8 cellular contexts compared by ENCODE assay signal in the genomic region with DNA sequence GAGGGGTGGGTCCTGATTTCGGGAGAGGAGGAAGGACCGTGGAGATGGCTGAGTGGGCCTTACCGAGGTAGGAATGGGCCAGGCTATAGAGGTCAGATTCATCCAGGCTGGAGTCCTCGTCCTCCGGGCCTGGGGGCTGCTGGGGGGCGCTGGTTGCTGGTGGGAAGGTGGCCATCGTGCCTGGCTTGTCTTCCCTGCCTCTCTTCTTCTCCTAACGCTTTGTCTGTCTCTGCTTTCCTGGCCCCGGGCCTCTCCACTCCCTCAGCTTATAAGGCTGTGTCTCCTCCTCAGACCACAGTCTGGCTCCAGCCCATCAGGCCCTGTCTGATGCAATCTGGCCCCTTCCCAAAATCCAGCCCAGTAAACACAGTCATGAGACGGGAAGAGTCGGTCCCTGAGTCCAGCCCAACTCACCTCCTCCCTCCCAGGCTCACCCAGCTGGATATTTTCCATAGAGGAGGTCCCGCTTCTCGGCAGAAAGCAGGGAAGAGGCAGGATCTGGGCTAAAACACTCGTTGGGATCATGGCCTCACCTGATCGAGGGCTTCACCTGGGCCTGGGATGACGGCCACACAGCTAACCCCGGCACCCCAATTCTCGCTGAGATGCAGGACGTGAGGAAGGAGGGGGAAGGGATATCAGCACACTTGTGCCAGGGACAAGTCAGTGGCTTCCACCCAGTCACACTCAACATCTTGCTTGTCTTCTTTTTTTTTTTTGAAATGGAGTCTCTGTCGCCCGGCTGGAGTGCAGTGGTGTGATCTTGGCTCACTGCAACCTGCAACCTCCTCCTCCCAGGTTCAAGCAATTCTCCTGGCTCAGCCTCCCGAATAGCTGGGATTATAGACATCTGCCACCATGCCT. TPM values are rescaled to one million over a fixed set of nuclear protein-coding genes. Genes with fewer than 3 reads are reported as not detected.
DNase-seq lines count a peak whose midpoint lies in the region; ATAC-seq and TF ChIP-seq lines count a peak whose summit lies in the region.

A gene with protein sequence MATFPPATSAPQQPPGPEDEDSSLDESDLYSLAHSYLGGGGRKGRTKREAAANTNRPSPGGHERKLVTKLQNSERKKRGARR (minus strand): TSS at position 242 of the 864 bp plus-strand sequence. CDS start 67 bp downstream, at position 175.

- TF ChIP-seq CTCF in right atrium auricular region (IDR thresholded peaks at IDR 0.05) (no peak), sigmoid colon (IDR thresholded peaks at IDR 0.05) (no peak)

- TF ChIP-seq EP300 in sigmoid colon (IDR thresholded peaks at IDR 0.05), result peak in 2 of 4 donors; percentile 63 to 86

- 9 to 45% methylated on average over 22 of the region's 22 CpGs for WGBS in sigmoid colon, 2 donors

- H3K4me3 ChIP-seq in right atrium auricular region (peak within 1 kb of the TSS; percentile 50 to 53), sigmoid colon (peak within 1 kb of the TSS; percentile 55 to 62 (median 57))

- peak within 1 kb of the TSS; percentile 38 for H3K27ac ChIP-seq in angular gyrus (ENCODE audit: low read depth, low read length)
- peak within 1 kb of the TSS; percentile 91 to 98 for H3K27ac ChIP-seq in right atrium auricular region
- peak within 1 kb of the TSS; percentile 87 to 97 (median 94) for H3K27ac ChIP-seq in sigmoid colon

- DNase-seq in GOT3 (lab: John Stamatoyannopoulos, UW) (peak; percentile 72), right atrium auricular region (ENCODE audit: low spot score) (peak; percentile 99), sigmoid colon (peak; percentile 100), RPMI8226 (no peak), NCI-H1930 (lab: John Stamatoyannopoulos, UW) (no peak), cortex of kidney (lab: John Stamatoyannopoulos, UW) (no peak)

- H3K36me3 ChIP-seq in right atrium auricular region (peaks cover 21% of the 10 kb centered on the region), sigmoid colon (peaks cover 8 to 26% (median 15%) of the 10 kb centered on the region in 4 donors)

- H3K27me3 ChIP-seq in right atrium auricular region (no peaks in the 10 kb centered on the region), sigmoid colon (no peaks in the 10 kb centered on the region)

- peak; percentile 79 to 91 for TF ChIP-seq POLR2A in sigmoid colon (IDR thresholded peaks at IDR 0.05)

- ATAC-seq in GM21529 (IDR thresholded peaks at IDR 0.05; ENCODE audit: unreplicated experiment), result no peak

- intact Hi-C loops in sigmoid colon (cut with DNase I), result loop anchor here (2.0 kb wide), 2 partner anchors 14 to 46 kb away; a partner anchor contains a TSS

- H3K9me3 ChIP-seq in right atrium auricular region (no peaks in the 10 kb centered on the region), sigmoid colon (no peaks in the 10 kb centered on the region)

- H3K4me1 ChIP-seq in right atrium auricular region (peaks cover 0 to 30% of the 10 kb centered on the region in 2 donors), sigmoid colon (peaks cover 0 to 51% (median 31%) of the 10 kb centered on the region in 4 donors)

RNA-seq across cellular contexts. Expression of the gene that starts here (rescaled TPM):
- total RNA-seq in right atrium auricular region, result 10 to 100 TPM; 12.4 to 26.9 TPM
- 10 to 100 TPM; 54.3 to 83.9 (median 63.4) TPM for total RNA-seq in sigmoid colon
- 100 to 1,000 TPM in 2 of 3 donors, 10 to 100 TPM in 1; 48.6 to 318 (median 171) TPM for polyA plus RNA-seq in sigmoid colon

Comparison
In these comparisons a context has a peak if more than half of its experiments do, and no peak if none do; other contexts are left out.
1. DNase-seq: peak in GOT3 (single experiment), right atrium auricular region (single experiment) and sigmoid colon (single experiment); none in RPMI8226 (single experiment), NCI-H1930 (0 of 2) and cortex of kidney (single experiment).
2. H3K27ac ChIP-seq: peak in every context shown above with its lines; median percentile 94 in right atrium auricular region; 94 in sigmoid colon; 38 in angular gyrus.